ENCODE assay signal across 8 cellular contexts in genomic region chr20:5120189-5120484, GRCh38. TPM values are rescaled to one million over a fixed set of nuclear protein-coding genes. Genes with fewer than 3 reads are reported as not detected.
DNase-seq lines count a peak whose midpoint lies in the region; ATAC-seq and TF ChIP-seq lines count a peak whose summit lies in the region.

No MANE protein-coding gene starts in this region.

- H3K27me3 Mint-ChIP-seq in natural killer cell (ENCODE audit: low read depth in 2 of 2): no peaks in the 10 kb centered on the region

- H3K27me3 ChIP-seq in BE2C: no peaks in the 10 kb centered on the region

- peaks cover 4% of the 10 kb centered on the region for H3K36me3 Mint-ChIP-seq in natural killer cell

- peaks cover 3% of the 10 kb centered on the region; the same call in 1 of the 2 replicates for H3K4me1 ChIP-seq in BE2C

- no peaks in the 10 kb centered on the region for H3K9me3 ChIP-seq in BE2C
- H3K9me3 ChIP-seq in KOPT-K1 (ENCODE audit: insufficient read depth, low read length, poor library complexity, severe bottlenecking): no peaks in the 10 kb centered on the region

- DNase-seq in BE2C: no peak
- no peak for DNase-seq in coronary artery (ENCODE audit: low spot score)
- no peak for DNase-seq in natural killer cell
- no peak for DNase-seq in activated gamma-delta T cell treated with Interleukin-2 at 50 U/mL for 16 hours
- no peak for DNase-seq in NCI-H146 treated with DMSO at 0.1 percent for 48 hours (lab: John Stamatoyannopoulos, UW; ENCODE audit: unreplicated experiment)
- no peak for DNase-seq in foreskin melanocyte
- no peak for DNase-seq in NCI-H1048 (lab: John Stamatoyannopoulos, UW)

- no peaks in the 10 kb centered on the region for H3K9me3 Mint-ChIP-seq in natural killer cell

- TF ChIP-seq CTCF in BE2C (IDR thresholded peaks at IDR 0.05; ENCODE audit: low read depth, low read length) (no peak), coronary artery (IDR thresholded peaks at IDR 0.05) (no peak), natural killer cell (IDR thresholded peaks at IDR 0.05) (no peak)

- peak overlapping the region; percentile 89 to 92 for H3K27ac Mint-ChIP-seq in natural killer cell

- intact Hi-C loops in natural killer cell (cut with micrococcal nuclease): no loop called here

- H3K4me3 ChIP-seq in BE2C (ENCODE audit: low read depth, low read length): peak overlapping the region; percentile 93
- H3K4me3 ChIP-seq in coronary artery: peak overlapping the region; percentile 83

- H3K36me3 ChIP-seq in BE2C: peaks cover 39% of the 10 kb centered on the region
- H3K36me3 ChIP-seq in KOPT-K1 (ENCODE audit: insufficient read depth, low read length): peaks cover 39% of the 10 kb centered on the region

- H3K4me3 Mint-ChIP-seq in natural killer cell: peak overlapping the region; percentile 92

- ATAC-seq in natural killer cell: no peak

- H3K27ac ChIP-seq in KOPT-K1 (ENCODE audit: low read depth, low read length, poor library complexity, severe bottlenecking): peak overlapping the region; percentile 100
- peak overlapping the region; percentile 76 to 91 for H3K27ac ChIP-seq in coronary artery

- H3K4me1 Mint-ChIP-seq in natural killer cell: peaks cover 10 to 25% of the 10 kb centered on the region in 2 donors

RNA-seq across cellular contexts. Expression of gene PCNA, which starts 0.4 kb away (rescaled TPM):
- 74.6 TPM for polyA plus RNA-seq in BE2C (2012; ENCODE audit: insufficient read depth, insufficient read length, low read depth)
- 10 to 100 TPM; 41.5 to 50.6 (median 46.9) TPM for total RNA-seq in natural killer cell

RNA-seq across cellular contexts. Expression of gene CDS2, which starts 6.7 kb away (rescaled TPM):
- polyA plus RNA-seq in BE2C (2012; ENCODE audit: insufficient read depth, insufficient read length, low read depth): 15.7 TPM
- 10 to 100 TPM; 45.6 to 54.7 (median 53.8) TPM for total RNA-seq in natural killer cell

RNA-seq across cellular contexts. Expression of gene TMEM230, which starts 7.3 kb away (rescaled TPM):
- polyA plus RNA-seq in BE2C (2012; ENCODE audit: insufficient read depth, insufficient read length, low read depth): 112 TPM
- total RNA-seq in natural killer cell: 10 to 100 TPM; 49.9 to 67.4 (median 59.9) TPM
